36 cellular contexts compared by ENCODE assay signal in genomic region chr12:75311369-75311768, GRCh38. TPM values are rescaled to one million over a fixed set of nuclear protein-coding genes. Genes with fewer than 3 reads are reported as not detected.
"Had no signal": no experiment of that assay in that cellular context is flagged by ENCODE, and none has a peak within 500 bp of the region (broad histone marks: within the 10 kb centered on the region; RNA-seq: fewer than 3 reads in every experiment).

No MANE protein-coding gene starts in this region.

- H3K9me3 ChIP-seq: neutrophil, ovary, psoas muscle, spleen, suprapubic skin, testis, tibial artery, transverse colon, upper lobe of right lung, uterus had no signal

- H3K4me1 ChIP-seq: parathyroid adenoma, psoas muscle, spleen, suprapubic skin, testis, tibial artery, transverse colon, upper lobe of right lung, uterus had no signal

- H3K4me3 Mint-ChIP-seq: naive thymus-derived CD8-positive, alpha-beta T cell; natural killer cell treated with Interleukin-12 subunit alpha and Interleukin-12 subunit beta and Interleukin-15 and Interleukin-18, amount 100 ng/mL, for 72 hours; nephron progenitor cell; neural crest cell; stimulated activated memory B cell treated with anti-CD40 and anti-IgM and Interleukin-4, amounts not matched to agents 10 μg/mL and 1 μg/mL and 100 μg/mL, for 72 hours; stimulated activated naive CD8-positive, alpha-beta T cell treated with anti-CD3 and anti-CD28 coated beads, Interleukin-15, amount 100 ng/mL, for 72 hours; type B pancreatic cell had no signal

- H3K27ac ChIP-seq: neutrophil, ovary, parathyroid adenoma, psoas muscle, skin epidermis, spleen, suprapubic skin, testis, tibial artery, transverse colon, upper lobe of right lung, uterus had no signal

- ATAC-seq: naive thymus-derived CD8-positive, alpha-beta T cell; natural killer cell treated with Interleukin-12 subunit alpha and Interleukin-12 subunit beta and Interleukin-15 and Interleukin-18, amount 100 ng/mL, for 72 hours; psoas muscle; right cardiac atrium; sciatic nerve; stimulated activated memory B cell treated with anti-CD40 and anti-IgM and Interleukin-4, amounts not matched to agents 10 μg/mL and 1 μg/mL and 100 μg/mL, for 72 hours; stimulated activated naive CD8-positive, alpha-beta T cell treated with anti-CD3 and anti-CD28 coated beads, Interleukin-15, amount 100 ng/mL, for 72 hours; stimulated activated naive CD8-positive, alpha-beta T cell treated with anti-CD3 and anti-CD28 coated beads, Interleukin-15, Interleukin-2, amounts not matched to agents 100 U/mL and 50 U/mL, for 24 hours; upper lobe of right lung had no signal

- H3K4me3 ChIP-seq: ovary, psoas muscle, skin epidermis, smooth muscle cell, spleen, suprapubic skin, testis, tibial artery, transverse colon, upper lobe of right lung, uterus had no signal

- H3K27me3 ChIP-seq: neutrophil, ovary, spleen, suprapubic skin, testis, tibial artery, transverse colon, upper lobe of right lung, uterus had no signal

- H3K9ac ChIP-seq: parathyroid adenoma had no signal

- H3K4me1 Mint-ChIP-seq: naive thymus-derived CD8-positive, alpha-beta T cell; neural crest cell; stimulated activated memory B cell treated with anti-CD40 and anti-IgM and Interleukin-4, amounts not matched to agents 10 μg/mL and 1 μg/mL and 100 μg/mL, for 72 hours; stimulated activated naive CD8-positive, alpha-beta T cell treated with anti-CD3 and anti-CD28 coated beads, Interleukin-15, amount 100 ng/mL, for 72 hours had no signal

- H3K36me3 ChIP-seq: neutrophil, ovary, spleen, suprapubic skin, tibial artery, transverse colon, upper lobe of right lung, uterus had no signal

- H3K4me2 ChIP-seq: smooth muscle cell had no signal

- H2AFZ ChIP-seq: parathyroid adenoma had no signal

- H3K27ac Mint-ChIP-seq: naive thymus-derived CD8-positive, alpha-beta T cell; natural killer cell treated with Interleukin-12 subunit alpha and Interleukin-12 subunit beta and Interleukin-15 and Interleukin-18, amount 100 ng/mL, for 72 hours; progenitor cell of endocrine pancreas; stimulated activated memory B cell treated with anti-CD40 and anti-IgM and Interleukin-4, amounts not matched to agents 10 μg/mL and 1 μg/mL and 100 μg/mL, for 72 hours; type B pancreatic cell had no signal

- DNase-seq: naive thymus-derived CD8-positive, alpha-beta T cell; nephron progenitor cell; nucleus accumbens; ovary; posterior cingulate gyrus; psoas muscle; right cardiac atrium; spleen; stimulated activated CD4-positive, alpha-beta T cell treated with anti-CD3 and anti-CD28 coated beads, Interleukin-12 subunit alpha, Interleukin-12 subunit beta, amount 100 ng/mL, for 4 hours; stimulated activated CD4-positive, alpha-beta T cell treated with anti-CD3 and anti-CD28 coated beads, Interleukin-1b, Interleukin-23, amount 100 ng/mL, for 48 hours; stimulated activated CD4-positive, alpha-beta T cell treated with anti-CD3 and anti-CD28 coated beads, Interleukin-4, amount 100 ng/mL, for 1 hour; stimulated activated CD4-positive, alpha-beta T cell treated with anti-CD3 and anti-CD28 coated beads, Interleukin-4, amount 100 ng/mL, for 4 hours; stimulated activated CD8-positive, alpha-beta memory T cell treated with anti-CD3 and anti-CD28 coated beads, Interleukin-4, amount 100 ng/mL, for 48 hours; stimulated activated naive CD4-positive, alpha-beta T cell; stimulated activated naive CD8-positive, alpha-beta T cell treated with anti-CD3 and anti-CD28 coated beads, Interleukin-15, amount 100 ng/mL, for 72 hours; stimulated activated naive CD8-positive, alpha-beta T cell treated with anti-CD3 and anti-CD28 coated beads, Interleukin-15, Interleukin-2, amounts not matched to agents 100 U/mL and 50 U/mL, for 24 hours; substantia nigra; testis; tibial artery; transverse colon; upper lobe of right lung; uterus had no signal

- H3K27me3 Mint-ChIP-seq: naive thymus-derived CD8-positive, alpha-beta T cell; natural killer cell treated with Interleukin-12 subunit alpha and Interleukin-12 subunit beta and Interleukin-15 and Interleukin-18, amount 100 ng/mL, for 72 hours; progenitor cell of endocrine pancreas; stimulated activated memory B cell treated with anti-CD40 and anti-IgM and Interleukin-4, amounts not matched to agents 10 μg/mL and 1 μg/mL and 100 μg/mL, for 72 hours; stimulated activated naive CD8-positive, alpha-beta T cell treated with anti-CD3 and anti-CD28 coated beads, Interleukin-15, amount 100 ng/mL, for 72 hours; type B pancreatic cell had no signal

- H3K79me2 ChIP-seq: parathyroid adenoma had no signal

- H3K9me3 Mint-ChIP-seq: naive thymus-derived CD8-positive, alpha-beta T cell; natural killer cell treated with Interleukin-12 subunit alpha and Interleukin-12 subunit beta and Interleukin-15 and Interleukin-18, amount 100 ng/mL, for 72 hours; nephron progenitor cell; stimulated activated memory B cell treated with anti-CD40 and anti-IgM and Interleukin-4, amounts not matched to agents 10 μg/mL and 1 μg/mL and 100 μg/mL, for 72 hours; stimulated activated naive CD8-positive, alpha-beta T cell treated with anti-CD3 and anti-CD28 coated beads, Interleukin-15, amount 100 ng/mL, for 72 hours; type B pancreatic cell had no signal

- H3K36me3 Mint-ChIP-seq: naive thymus-derived CD8-positive, alpha-beta T cell; natural killer cell treated with Interleukin-12 subunit alpha and Interleukin-12 subunit beta and Interleukin-15 and Interleukin-18, amount 100 ng/mL, for 72 hours; stimulated activated memory B cell treated with anti-CD40 and anti-IgM and Interleukin-4, amounts not matched to agents 10 μg/mL and 1 μg/mL and 100 μg/mL, for 72 hours; type B pancreatic cell had no signal

RNA-seq across cellular contexts. Expression of gene GLIPR1L1, which starts 23.1 kb away (rescaled TPM):
- total RNA-seq: naive thymus-derived CD8-positive, alpha-beta T cell; natural killer cell treated with Interleukin-12 subunit alpha and Interleukin-12 subunit beta and Interleukin-15 and Interleukin-18, amount 100 ng/mL, for 72 hours; neural crest cell; omental fat pad; ovary; progenitor cell of endocrine pancreas; psoas muscle; renal cortical epithelial cell; right cardiac atrium; sciatic nerve; smooth muscle cell; spleen; suprapubic skin; transverse colon; upper lobe of right lung; urinary bladder; uterus had no signal
- polyA plus RNA-seq: naive thymus-derived CD8-positive, alpha-beta T cell; ovary; psoas muscle; right cardiac atrium; smooth muscle cell; spleen; urinary bladder had no signal
